Comparison of ENCODE assay signal across 1 cellular context in the genomic region with DNA sequence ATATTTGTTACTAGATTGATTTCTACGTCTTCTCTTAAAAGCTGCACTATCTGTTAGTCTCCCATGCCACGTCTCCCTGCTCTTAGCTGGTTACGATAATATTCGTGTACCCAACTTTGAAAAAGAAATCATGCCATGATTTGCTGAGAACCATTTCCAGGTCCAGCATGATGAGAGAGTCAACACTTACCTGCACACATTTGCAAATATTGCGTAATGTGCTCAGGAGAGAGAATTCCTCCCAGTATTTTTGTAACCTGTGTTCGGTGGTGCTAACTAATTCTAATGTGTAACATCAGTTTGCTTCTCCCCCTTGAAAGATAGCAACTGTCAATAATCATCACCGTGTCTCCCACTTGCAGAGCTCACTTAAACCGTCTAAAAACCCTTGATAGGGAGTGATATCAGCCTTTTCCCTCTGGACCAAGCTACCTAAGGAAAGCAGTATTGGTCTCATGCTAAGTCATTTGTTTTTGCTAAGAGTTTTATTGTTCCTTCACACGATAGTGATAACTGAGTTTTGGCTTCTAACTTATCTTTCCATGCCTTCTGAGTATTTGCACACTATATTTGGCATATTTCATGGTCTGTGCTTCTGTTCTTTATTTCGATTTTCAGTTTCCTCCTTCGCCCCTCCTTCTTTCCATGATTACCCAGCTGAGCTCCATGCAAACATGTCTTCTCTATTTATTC.
TF ChIP-seq lines count a peak whose summit lies in the region.

No MANE protein-coding gene starts in this region.

TF ChIP-seq in HepG2, 621 proteins besides CTCF, POLR2A, EP300 and RAD21 (continued from another document and continues in another):
- TF ChIP-seq ZFP91 (CRISPR knock-in tag; IDR thresholded peaks at IDR 0.05; ENCODE audit: borderline replicate concordance) (no peak), ZNF710 (CRISPR knock-in tag; IDR thresholded peaks at IDR 0.05; ENCODE audit: borderline replicate concordance) (no peak), ZBTB33 (CRISPR knock-in tag; IDR thresholded peaks at IDR 0.05) (no peak), ATRX (CRISPR knock-in tag; IDR thresholded peaks at IDR 0.05; ENCODE audit: borderline replicate concordance) (no peak), TEAD2 (CRISPR knock-in tag; IDR thresholded peaks at IDR 0.05) (no peak), ZMAT3 (CRISPR knock-in tag; conservative IDR thresholded peaks at IDR 0.05) (no peak), CCAR2 (optimal IDR thresholded peaks at IDR 0.05; ENCODE audit: low read depth, low read length) (no peak), HNRNPL (IDR thresholded peaks at IDR 0.05; ENCODE audit: low read depth, low read length) (no peak), ZNF33B (CRISPR knock-in tag; IDR thresholded peaks at IDR 0.05) (no peak), AGO1 (IDR thresholded peaks at IDR 0.05; ENCODE audit: low read depth, low read length, poor library complexity, severe bottlenecking) (no peak), MIER3 (CRISPR knock-in tag; IDR thresholded peaks at IDR 0.05; ENCODE audit: borderline replicate concordance) (no peak), CREBL2 (CRISPR knock-in tag; IDR thresholded peaks at IDR 0.05; ENCODE audit: borderline replicate concordance) (no peak), IRF2 (CRISPR knock-in tag; IDR thresholded peaks at IDR 0.05) (no peak), HOXA5 (CRISPR knock-in tag; IDR thresholded peaks at IDR 0.05) (no peak), TEAD3 (CRISPR knock-in tag; optimal IDR thresholded peaks at IDR 0.05; ENCODE audit: borderline replicate concordance) (peak; percentile 74), SIX1 (CRISPR knock-in tag; IDR thresholded peaks at IDR 0.05; ENCODE audit: borderline replicate concordance) (no peak), SMARCC2 (IDR thresholded peaks at IDR 0.05) (no peak), ZNF564 (CRISPR knock-in tag; IDR thresholded peaks at IDR 0.05) (no peak), ZNF570 (CRISPR knock-in tag; IDR thresholded peaks at IDR 0.05; ENCODE audit: borderline replicate concordance) (no peak), CAMTA2 (CRISPR knock-in tag; IDR thresholded peaks at IDR 0.05; ENCODE audit: borderline replicate concordance) (no peak), PRPF4 (IDR thresholded peaks at IDR 0.05; ENCODE audit: low read depth, low read length, poor library complexity, severe bottlenecking) (no peak), ZFP1 (CRISPR knock-in tag; IDR thresholded peaks at IDR 0.05) (no peak), ZNF383 (CRISPR knock-in tag; IDR thresholded peaks at IDR 0.05; ENCODE audit: borderline replicate concordance) (no peak), KAT8 (CRISPR knock-in tag; IDR thresholded peaks at IDR 0.05) (no peak), TCF7L2 (IDR thresholded peaks at IDR 0.05; ENCODE audit: low read depth, low read length) (no peak), ZNF253 (CRISPR knock-in tag; IDR thresholded peaks at IDR 0.05; ENCODE audit: borderline replicate concordance) (no peak), ZNF329 (CRISPR knock-in tag; IDR thresholded peaks at IDR 0.05; ENCODE audit: low read depth) (no peak), MYNN (CRISPR knock-in tag; IDR thresholded peaks at IDR 0.05; ENCODE audit: low read depth) (no peak), ARID3A (IDR thresholded peaks at IDR 0.05; ENCODE audit: low read depth, low read length) (no peak), ZNF260 (CRISPR knock-in tag; IDR thresholded peaks at IDR 0.05; ENCODE audit: borderline replicate concordance, low read depth) (no peak), HNF4G (IDR thresholded peaks at IDR 0.05; ENCODE audit: borderline replicate concordance, low read depth, low read length) (no peak), HNF4G (CRISPR knock-in tag; IDR thresholded peaks at IDR 0.05; ENCODE audit: borderline replicate concordance, low read depth) (no peak), ZNF737 (CRISPR knock-in tag; IDR thresholded peaks at IDR 0.05; ENCODE audit: borderline replicate concordance) (no peak), ZNF552 (CRISPR knock-in tag; IDR thresholded peaks at IDR 0.05; ENCODE audit: borderline replicate concordance) (no peak), ATAD3A (CRISPR knock-in tag; IDR thresholded peaks at IDR 0.05) (no peak), TBP (CRISPR knock-in tag; IDR thresholded peaks at IDR 0.05) (no peak), MEF2D (CRISPR knock-in tag; IDR thresholded peaks at IDR 0.05) (no peak), HNRNPLL (IDR thresholded peaks at IDR 0.05; ENCODE audit: low read depth, low read length, poor library complexity, severe bottlenecking) (no peak), ZNF451 (CRISPR knock-in tag; IDR thresholded peaks at IDR 0.05) (no peak), NR2F6 (IDR thresholded peaks at IDR 0.05) (no peak), NR2F6 (CRISPR knock-in tag; IDR thresholded peaks at IDR 0.05) (0 out of 2 replicates have a peak, but pooled peaks have one; percentile 25), ZNF792 (CRISPR knock-in tag; IDR thresholded peaks at IDR 0.05) (no peak), NR3C1 (CRISPR knock-in tag; IDR thresholded peaks at IDR 0.05) (no peak), ZNF513 (CRISPR knock-in tag; conservative IDR thresholded peaks at IDR 0.05) (no peak), POLR2G (IDR thresholded peaks at IDR 0.05; ENCODE audit: low read depth, low read length) (no peak), FOXP1 (IDR thresholded peaks at IDR 0.05) (no peak), FOXP1 (CRISPR knock-in tag; IDR thresholded peaks at IDR 0.05) (peak; percentile 42; the same call in 1 of the 2 replicates), SP4 (CRISPR knock-in tag; IDR thresholded peaks at IDR 0.05) (no peak), MBD4 (IDR thresholded peaks at IDR 0.05; ENCODE audit: borderline replicate concordance, low read length) (no peak), KLF12 (CRISPR knock-in tag; IDR thresholded peaks at IDR 0.05; ENCODE audit: borderline replicate concordance) (no peak), ZNF510 (CRISPR knock-in tag; IDR thresholded peaks at IDR 0.05; ENCODE audit: low read depth) (no peak), POGZ (CRISPR knock-in tag; IDR thresholded peaks at IDR 0.05) (no peak), GATA4 (IDR thresholded peaks at IDR 0.05; ENCODE audit: borderline replicate concordance, low read depth) (no peak), ATF1 (CRISPR knock-in tag; IDR thresholded peaks at IDR 0.05) (no peak), MYC (CRISPR knock-in tag; IDR thresholded peaks at IDR 0.05; ENCODE audit: borderline replicate concordance) (no peak)
- TF ChIP-seq, protein P1, sequence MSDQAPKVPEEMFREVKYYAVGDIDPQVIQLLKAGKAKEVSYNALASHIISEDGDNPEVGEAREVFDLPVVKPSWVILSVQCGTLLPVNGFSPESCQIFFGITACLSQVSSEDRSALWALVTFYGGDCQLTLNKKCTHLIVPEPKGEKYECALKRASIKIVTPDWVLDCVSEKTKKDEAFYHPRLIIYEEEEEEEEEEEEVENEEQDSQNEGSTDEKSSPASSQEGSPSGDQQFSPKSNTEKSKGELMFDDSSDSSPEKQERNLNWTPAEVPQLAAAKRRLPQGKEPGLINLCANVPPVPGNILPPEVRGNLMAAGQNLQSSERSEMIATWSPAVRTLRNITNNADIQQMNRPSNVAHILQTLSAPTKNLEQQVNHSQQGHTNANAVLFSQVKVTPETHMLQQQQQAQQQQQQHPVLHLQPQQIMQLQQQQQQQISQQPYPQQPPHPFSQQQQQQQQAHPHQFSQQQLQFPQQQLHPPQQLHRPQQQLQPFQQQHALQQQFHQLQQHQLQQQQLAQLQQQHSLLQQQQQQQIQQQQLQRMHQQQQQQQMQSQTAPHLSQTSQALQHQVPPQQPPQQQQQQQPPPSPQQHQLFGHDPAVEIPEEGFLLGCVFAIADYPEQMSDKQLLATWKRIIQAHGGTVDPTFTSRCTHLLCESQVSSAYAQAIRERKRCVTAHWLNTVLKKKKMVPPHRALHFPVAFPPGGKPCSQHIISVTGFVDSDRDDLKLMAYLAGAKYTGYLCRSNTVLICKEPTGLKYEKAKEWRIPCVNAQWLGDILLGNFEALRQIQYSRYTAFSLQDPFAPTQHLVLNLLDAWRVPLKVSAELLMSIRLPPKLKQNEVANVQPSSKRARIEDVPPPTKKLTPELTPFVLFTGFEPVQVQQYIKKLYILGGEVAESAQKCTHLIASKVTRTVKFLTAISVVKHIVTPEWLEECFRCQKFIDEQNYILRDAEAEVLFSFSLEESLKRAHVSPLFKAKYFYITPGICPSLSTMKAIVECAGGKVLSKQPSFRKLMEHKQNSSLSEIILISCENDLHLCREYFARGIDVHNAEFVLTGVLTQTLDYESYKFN (CRISPR knock-in tag; conservative IDR thresholded peaks at IDR 0.05): 0 out of 2 replicates have a peak, but pooled peaks have one; percentile 15
- TF ChIP-seq, protein P2, sequence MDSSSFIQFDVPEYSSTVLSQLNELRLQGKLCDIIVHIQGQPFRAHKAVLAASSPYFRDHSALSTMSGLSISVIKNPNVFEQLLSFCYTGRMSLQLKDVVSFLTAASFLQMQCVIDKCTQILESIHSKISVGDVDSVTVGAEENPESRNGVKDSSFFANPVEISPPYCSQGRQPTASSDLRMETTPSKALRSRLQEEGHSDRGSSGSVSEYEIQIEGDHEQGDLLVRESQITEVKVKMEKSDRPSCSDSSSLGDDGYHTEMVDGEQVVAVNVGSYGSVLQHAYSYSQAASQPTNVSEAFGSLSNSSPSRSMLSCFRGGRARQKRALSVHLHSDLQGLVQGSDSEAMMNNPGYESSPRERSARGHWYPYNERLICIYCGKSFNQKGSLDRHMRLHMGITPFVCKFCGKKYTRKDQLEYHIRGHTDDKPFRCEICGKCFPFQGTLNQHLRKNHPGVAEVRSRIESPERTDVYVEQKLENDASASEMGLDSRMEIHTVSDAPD (CRISPR knock-in tag; IDR thresholded peaks at IDR 0.05): no peak
